ENCODE assay signal across 1 cellular context in genomic region chr20:38854654-38855066, GRCh38.
TF ChIP-seq lines count a peak whose summit lies in the region.

No MANE protein-coding gene starts in this region.

TF ChIP-seq in K562, 482 proteins besides CTCF, POLR2A, EP300 and RAD21 (continued from another document and continues in another):
- TF ChIP-seq, protein P1, sequence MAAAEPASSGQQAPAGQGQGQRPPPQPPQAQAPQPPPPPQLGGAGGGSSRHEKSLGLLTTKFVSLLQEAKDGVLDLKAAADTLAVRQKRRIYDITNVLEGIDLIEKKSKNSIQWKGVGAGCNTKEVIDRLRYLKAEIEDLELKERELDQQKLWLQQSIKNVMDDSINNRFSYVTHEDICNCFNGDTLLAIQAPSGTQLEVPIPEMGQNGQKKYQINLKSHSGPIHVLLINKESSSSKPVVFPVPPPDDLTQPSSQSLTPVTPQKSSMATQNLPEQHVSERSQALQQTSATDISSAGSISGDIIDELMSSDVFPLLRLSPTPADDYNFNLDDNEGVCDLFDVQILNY (CRISPR knock-in tag; IDR thresholded peaks at IDR 0.05), result no peak
- TF ChIP-seq ARID2 (IDR thresholded peaks at IDR 0.05), result no peak
- TF ChIP-seq, protein P2, sequence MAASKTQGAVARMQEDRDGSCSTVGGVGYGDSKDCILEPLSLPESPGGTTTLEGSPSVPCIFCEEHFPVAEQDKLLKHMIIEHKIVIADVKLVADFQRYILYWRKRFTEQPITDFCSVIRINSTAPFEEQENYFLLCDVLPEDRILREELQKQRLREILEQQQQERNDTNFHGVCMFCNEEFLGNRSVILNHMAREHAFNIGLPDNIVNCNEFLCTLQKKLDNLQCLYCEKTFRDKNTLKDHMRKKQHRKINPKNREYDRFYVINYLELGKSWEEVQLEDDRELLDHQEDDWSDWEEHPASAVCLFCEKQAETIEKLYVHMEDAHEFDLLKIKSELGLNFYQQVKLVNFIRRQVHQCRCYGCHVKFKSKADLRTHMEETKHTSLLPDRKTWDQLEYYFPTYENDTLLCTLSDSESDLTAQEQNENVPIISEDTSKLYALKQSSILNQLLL (CRISPR knock-in tag; IDR thresholded peaks at IDR 0.05; ENCODE audit: borderline replicate concordance), result no peak
- no peak for TF ChIP-seq CBX1 (IDR thresholded peaks at IDR 0.05; ENCODE audit: low read depth)
- TF ChIP-seq BRF2 (IDR thresholded peaks at IDR 0.05; ENCODE audit: borderline replicate concordance, insufficient read depth, insufficient read length), result no peak
- no peak for TF ChIP-seq ELF1 (tag; IDR thresholded peaks at IDR 0.05)
- TF ChIP-seq, protein P3, sequence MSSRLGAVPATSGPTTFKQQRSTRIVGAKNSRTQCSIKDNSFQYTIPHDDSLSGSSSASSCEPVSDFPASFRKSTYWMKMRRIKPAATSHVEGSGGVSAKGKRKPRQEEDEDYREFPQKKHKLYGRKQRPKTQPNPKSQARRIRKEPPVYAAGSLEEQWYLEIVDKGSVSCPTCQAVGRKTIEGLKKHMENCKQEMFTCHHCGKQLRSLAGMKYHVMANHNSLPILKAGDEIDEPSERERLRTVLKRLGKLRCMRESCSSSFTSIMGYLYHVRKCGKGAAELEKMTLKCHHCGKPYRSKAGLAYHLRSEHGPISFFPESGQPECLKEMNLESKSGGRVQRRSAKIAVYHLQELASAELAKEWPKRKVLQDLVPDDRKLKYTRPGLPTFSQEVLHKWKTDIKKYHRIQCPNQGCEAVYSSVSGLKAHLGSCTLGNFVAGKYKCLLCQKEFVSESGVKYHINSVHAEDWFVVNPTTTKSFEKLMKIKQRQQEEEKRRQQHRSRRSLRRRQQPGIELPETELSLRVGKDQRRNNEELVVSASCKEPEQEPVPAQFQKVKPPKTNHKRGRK (tag; IDR thresholded peaks at IDR 0.05), result no peak
- TF ChIP-seq ZC3H4 (CRISPR knock-in tag; IDR thresholded peaks at IDR 0.05; ENCODE audit: borderline replicate concordance), result no peak
- peak; percentile 83 for TF ChIP-seq TCF3 (CRISPR knock-in tag; IDR thresholded peaks at IDR 0.05)
- TF ChIP-seq ZNF12 (CRISPR knock-in tag; IDR thresholded peaks at IDR 0.05), result no peak
- TF ChIP-seq RFX5 (IDR thresholded peaks at IDR 0.05; ENCODE audit: low read depth, low read length), result no peak
- TF ChIP-seq ZBTB26 (CRISPR knock-in tag; IDR thresholded peaks at IDR 0.05), result 0 out of 2 replicates have a peak, but pooled peaks have one; percentile 16
- TF ChIP-seq ZNF436 (CRISPR knock-in tag; IDR thresholded peaks at IDR 0.05), result no peak
- TF ChIP-seq NR2F6 (CRISPR knock-in tag; IDR thresholded peaks at IDR 0.05), result no peak
- TF ChIP-seq PTTG1 (tag; IDR thresholded peaks at IDR 0.05; ENCODE audit: low read depth), result 0 out of 2 replicates have a peak, but pooled peaks have one; percentile 26
- TF ChIP-seq, protein P4, sequence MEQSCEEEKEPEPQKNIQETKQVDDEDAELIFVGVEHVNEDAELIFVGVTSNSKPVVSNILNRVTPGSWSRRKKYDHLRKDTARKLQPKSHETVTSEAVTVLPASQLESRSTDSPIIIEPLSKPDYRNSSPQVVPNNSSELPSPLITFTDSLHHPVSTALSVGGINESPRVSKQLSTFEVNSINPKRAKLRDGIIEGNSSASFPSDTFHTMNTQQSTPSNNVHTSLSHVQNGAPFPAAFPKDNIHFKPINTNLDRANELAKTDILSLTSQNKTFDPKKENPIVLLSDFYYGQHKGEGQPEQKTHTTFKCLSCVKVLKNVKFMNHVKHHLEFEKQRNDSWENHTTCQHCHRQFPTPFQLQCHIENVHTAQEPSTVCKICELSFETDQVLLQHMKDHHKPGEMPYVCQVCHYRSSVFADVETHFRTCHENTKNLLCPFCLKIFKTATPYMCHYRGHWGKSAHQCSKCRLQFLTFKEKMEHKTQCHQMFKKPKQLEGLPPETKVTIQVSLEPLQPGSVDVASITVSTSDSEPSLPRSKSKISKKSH (CRISPR knock-in tag; IDR thresholded peaks at IDR 0.05), result no peak
- no peak for TF ChIP-seq CEBPZ (IDR thresholded peaks at IDR 0.05; ENCODE audit: borderline replicate concordance, low read depth, low read length)
- TF ChIP-seq HIVEP1 (CRISPR knock-in tag; IDR thresholded peaks at IDR 0.05), result 0 out of 2 replicates have a peak, but pooled peaks have one; percentile 48
- TF ChIP-seq FOXM1 (IDR thresholded peaks at IDR 0.05; ENCODE audit: low read depth), result peak; percentile 49; the same call in 1 of the 2 replicates
- no peak for TF ChIP-seq FOXM1 (CRISPR knock-in tag; IDR thresholded peaks at IDR 0.05; ENCODE audit: low read depth)
- no peak for TF ChIP-seq PCBP2 (IDR thresholded peaks at IDR 0.05; ENCODE audit: low read depth, low read length, poor library complexity, severe bottlenecking)
- no peak for TF ChIP-seq ILK (tag; IDR thresholded peaks at IDR 0.05; ENCODE audit: borderline replicate concordance, low read depth)
- TF ChIP-seq PRMT5 (CRISPR knock-in tag; IDR thresholded peaks at IDR 0.05), result no peak
- TF ChIP-seq PYGO2 (tag; IDR thresholded peaks at IDR 0.05), result no peak
- TF ChIP-seq, protein P5, sequence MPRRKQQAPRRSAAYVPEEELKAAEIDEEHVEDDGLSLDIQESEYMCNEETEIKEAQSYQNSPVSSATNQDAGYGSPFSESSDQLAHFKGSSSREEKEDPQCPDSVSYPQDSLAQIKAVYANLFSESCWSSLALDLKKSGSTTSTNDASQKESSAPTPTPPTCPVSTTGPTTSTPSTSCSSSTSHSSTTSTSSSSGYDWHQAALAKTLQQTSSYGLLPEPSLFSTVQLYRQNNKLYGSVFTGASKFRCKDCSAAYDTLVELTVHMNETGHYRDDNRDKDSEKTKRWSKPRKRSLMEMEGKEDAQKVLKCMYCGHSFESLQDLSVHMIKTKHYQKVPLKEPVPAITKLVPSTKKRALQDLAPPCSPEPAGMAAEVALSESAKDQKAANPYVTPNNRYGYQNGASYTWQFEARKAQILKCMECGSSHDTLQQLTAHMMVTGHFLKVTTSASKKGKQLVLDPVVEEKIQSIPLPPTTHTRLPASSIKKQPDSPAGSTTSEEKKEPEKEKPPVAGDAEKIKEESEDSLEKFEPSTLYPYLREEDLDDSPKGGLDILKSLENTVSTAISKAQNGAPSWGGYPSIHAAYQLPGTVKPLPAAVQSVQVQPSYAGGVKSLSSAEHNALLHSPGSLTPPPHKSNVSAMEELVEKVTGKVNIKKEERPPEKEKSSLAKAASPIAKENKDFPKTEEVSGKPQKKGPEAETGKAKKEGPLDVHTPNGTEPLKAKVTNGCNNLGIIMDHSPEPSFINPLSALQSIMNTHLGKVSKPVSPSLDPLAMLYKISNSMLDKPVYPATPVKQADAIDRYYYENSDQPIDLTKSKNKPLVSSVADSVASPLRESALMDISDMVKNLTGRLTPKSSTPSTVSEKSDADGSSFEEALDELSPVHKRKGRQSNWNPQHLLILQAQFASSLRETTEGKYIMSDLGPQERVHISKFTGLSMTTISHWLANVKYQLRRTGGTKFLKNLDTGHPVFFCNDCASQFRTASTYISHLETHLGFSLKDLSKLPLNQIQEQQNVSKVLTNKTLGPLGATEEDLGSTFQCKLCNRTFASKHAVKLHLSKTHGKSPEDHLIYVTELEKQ (CRISPR knock-in tag; IDR thresholded peaks at IDR 0.05), result no peak
- TF ChIP-seq HOMEZ (CRISPR knock-in tag; IDR thresholded peaks at IDR 0.05), result no peak; the same call in 1 of the 2 replicates
- TF ChIP-seq NR2C2 (CRISPR knock-in tag; IDR thresholded peaks at IDR 0.05), result no peak
- TF ChIP-seq NR2C2 (tag; IDR thresholded peaks at IDR 0.05), result peak; percentile 38; the same call in 1 of the 2 replicates
- TF ChIP-seq, protein P6, sequence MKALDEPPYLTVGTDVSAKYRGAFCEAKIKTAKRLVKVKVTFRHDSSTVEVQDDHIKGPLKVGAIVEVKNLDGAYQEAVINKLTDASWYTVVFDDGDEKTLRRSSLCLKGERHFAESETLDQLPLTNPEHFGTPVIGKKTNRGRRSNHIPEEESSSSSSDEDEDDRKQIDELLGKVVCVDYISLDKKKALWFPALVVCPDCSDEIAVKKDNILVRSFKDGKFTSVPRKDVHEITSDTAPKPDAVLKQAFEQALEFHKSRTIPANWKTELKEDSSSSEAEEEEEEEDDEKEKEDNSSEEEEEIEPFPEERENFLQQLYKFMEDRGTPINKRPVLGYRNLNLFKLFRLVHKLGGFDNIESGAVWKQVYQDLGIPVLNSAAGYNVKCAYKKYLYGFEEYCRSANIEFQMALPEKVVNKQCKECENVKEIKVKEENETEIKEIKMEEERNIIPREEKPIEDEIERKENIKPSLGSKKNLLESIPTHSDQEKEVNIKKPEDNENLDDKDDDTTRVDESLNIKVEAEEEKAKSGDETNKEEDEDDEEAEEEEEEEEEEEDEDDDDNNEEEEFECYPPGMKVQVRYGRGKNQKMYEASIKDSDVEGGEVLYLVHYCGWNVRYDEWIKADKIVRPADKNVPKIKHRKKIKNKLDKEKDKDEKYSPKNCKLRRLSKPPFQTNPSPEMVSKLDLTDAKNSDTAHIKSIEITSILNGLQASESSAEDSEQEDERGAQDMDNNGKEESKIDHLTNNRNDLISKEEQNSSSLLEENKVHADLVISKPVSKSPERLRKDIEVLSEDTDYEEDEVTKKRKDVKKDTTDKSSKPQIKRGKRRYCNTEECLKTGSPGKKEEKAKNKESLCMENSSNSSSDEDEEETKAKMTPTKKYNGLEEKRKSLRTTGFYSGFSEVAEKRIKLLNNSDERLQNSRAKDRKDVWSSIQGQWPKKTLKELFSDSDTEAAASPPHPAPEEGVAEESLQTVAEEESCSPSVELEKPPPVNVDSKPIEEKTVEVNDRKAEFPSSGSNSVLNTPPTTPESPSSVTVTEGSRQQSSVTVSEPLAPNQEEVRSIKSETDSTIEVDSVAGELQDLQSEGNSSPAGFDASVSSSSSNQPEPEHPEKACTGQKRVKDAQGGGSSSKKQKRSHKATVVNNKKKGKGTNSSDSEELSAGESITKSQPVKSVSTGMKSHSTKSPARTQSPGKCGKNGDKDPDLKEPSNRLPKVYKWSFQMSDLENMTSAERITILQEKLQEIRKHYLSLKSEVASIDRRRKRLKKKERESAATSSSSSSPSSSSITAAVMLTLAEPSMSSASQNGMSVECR (CRISPR knock-in tag; IDR thresholded peaks at IDR 0.05), result no peak
